1 cellular context compared by ENCODE assay signal in genomic region chr3:159158213-159158612, GRCh38.
TF ChIP-seq lines count a peak whose summit lies in the region.

No MANE protein-coding gene starts in this region.

TF ChIP-seq in GM23338, 12 proteins besides CTCF, POLR2A, EP300 and RAD21 (continued from another document):
- TF ChIP-seq ZNF462 (CRISPR knock-in tag; IDR thresholded peaks at IDR 0.05) (no peak), EZH2 (IDR thresholded peaks at IDR 0.05; ENCODE audit: low read depth, unreplicated experiment) (no peak), REST (IDR thresholded peaks at IDR 0.05; ENCODE audit: unreplicated experiment) (no peak), ZNF114 (CRISPR knock-in tag; IDR thresholded peaks at IDR 0.05) (no peak), JUNB (IDR thresholded peaks at IDR 0.05; ENCODE audit: unreplicated experiment) (no peak)
TF ChIP-seq in GM23338: peak in this region for 0.
